Comparison of ENCODE assay signal across 8 cellular contexts in the genomic region with DNA sequence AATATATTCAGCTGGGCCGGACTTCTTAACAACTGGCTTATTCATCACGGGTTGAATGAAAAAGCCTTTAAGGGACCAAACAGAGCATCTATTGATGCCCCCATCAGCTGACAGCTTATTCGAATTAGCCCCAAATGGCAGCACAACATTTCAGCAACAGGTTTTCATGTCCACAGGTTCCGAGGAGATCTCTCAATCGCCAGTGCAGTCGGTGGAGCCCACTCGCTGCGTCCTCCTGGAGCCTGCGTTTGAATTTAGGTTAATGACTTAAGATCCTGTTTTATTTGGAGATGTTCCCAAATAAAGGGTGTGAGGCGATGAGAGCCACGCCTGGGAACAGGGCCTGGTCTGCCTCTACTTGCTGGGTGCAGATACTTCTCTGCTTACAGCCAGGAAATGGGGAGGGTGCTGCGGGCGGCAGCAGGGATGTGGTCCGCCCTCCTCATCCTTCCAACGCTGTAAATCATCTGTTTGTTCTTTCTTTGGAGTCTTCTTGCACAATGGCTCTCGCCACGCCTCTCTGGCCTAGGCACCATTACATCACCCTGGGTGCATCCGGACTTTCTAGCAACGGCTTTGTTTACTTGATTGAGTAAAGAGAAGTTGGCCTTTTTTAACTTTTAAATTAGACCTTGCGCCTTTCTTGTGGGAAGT. TPM values are rescaled to one million over a fixed set of nuclear protein-coding genes. Genes with fewer than 3 reads are reported as not detected.
A peak's percentile ranks its signal among the peaks of the same experiment; 100 is the strongest.
DNase-seq lines count a peak whose midpoint lies in the region; ATAC-seq and TF ChIP-seq lines count a peak whose summit lies in the region.

No MANE protein-coding gene starts in this region.

- no peak for TF ChIP-seq EP300 in gastroesophageal sphincter (IDR thresholded peaks at IDR 0.05)
- no peak for TF ChIP-seq EP300 in suprapubic skin (IDR thresholded peaks at IDR 0.05)

- H2AFZ ChIP-seq in osteoblast (ENCODE audit: low read length): peak overlapping the region; percentile 80

- H3K4me1 ChIP-seq in Peyer's patch (peaks cover 0 to 11% (median 3%) of the 10 kb centered on the region in 4 donors), gastroesophageal sphincter (peaks cover 0 to 37% (median 20%) of the 10 kb centered on the region in 3 donors), osteoblast (ENCODE audit: insufficient read depth, low read length) (peaks cover 13% of the 10 kb centered on the region), suprapubic skin (peaks cover 59% of the 10 kb centered on the region)

- H3K27me3 ChIP-seq in Peyer's patch (no peaks in the 10 kb centered on the region), gastroesophageal sphincter (no peaks in the 10 kb centered on the region), osteoblast (ENCODE audit: insufficient read depth, low read length) (no peaks in the 10 kb centered on the region), suprapubic skin (no peaks in the 10 kb centered on the region)

- H3K4me2 ChIP-seq in osteoblast (ENCODE audit: insufficient read depth, low read length): peak overlapping the region; percentile 76

- TF ChIP-seq POLR2A in Peyer's patch (IDR thresholded peaks at IDR 0.05) (no peak), gastroesophageal sphincter (IDR thresholded peaks at IDR 0.05) (peak in 1 of 2 donors; percentile 37), suprapubic skin (IDR thresholded peaks at IDR 0.05) (no peak)

- 15 to 25% methylated on average over 15 of the region's 20 CpGs for WGBS in gastroesophageal sphincter (ENCODE audit: low coverage in 1 of 2), 2 donors
- 2% methylated on average over 20 of the region's 20 CpGs for WGBS in suprapubic skin

- TF ChIP-seq CTCF in Peyer's patch (IDR thresholded peaks at IDR 0.05) (no peak), gastroesophageal sphincter (IDR thresholded peaks at IDR 0.05) (no peak), osteoblast (IDR thresholded peaks at IDR 0.05; ENCODE audit: extremely low read depth, low read depth, low read length) (no peak), suprapubic skin (IDR thresholded peaks at IDR 0.05) (no peak)

- H3K9me3 ChIP-seq in Peyer's patch: no peaks in the 10 kb centered on the region
- no peaks in the 10 kb centered on the region for H3K9me3 ChIP-seq in gastroesophageal sphincter
- H3K9me3 ChIP-seq in osteoblast (ENCODE audit: low read depth, low read length): no peaks in the 10 kb centered on the region
- H3K9me3 ChIP-seq in suprapubic skin: no peaks in the 10 kb centered on the region

- no peaks in the 10 kb centered on the region for H4K20me1 ChIP-seq in osteoblast (ENCODE audit: insufficient read depth, low read length)

- H3K36me3 ChIP-seq in Peyer's patch (peaks cover 0 to 30% (median 0%) of the 10 kb centered on the region in 3 donors), gastroesophageal sphincter (peaks cover 0 to 44% of the 10 kb centered on the region in 2 donors), osteoblast (ENCODE audit: insufficient read depth, low read length) (peaks cover 15% of the 10 kb centered on the region), suprapubic skin (peaks cover 20% of the 10 kb centered on the region)

- ATAC-seq in gastroesophageal sphincter: peak; percentile 98
- ATAC-seq in GM18867 (IDR thresholded peaks at IDR 0.05; ENCODE audit: unreplicated experiment): no peak
- ATAC-seq in HG03457 (IDR thresholded peaks at IDR 0.05; ENCODE audit: unreplicated experiment): no peak

- DNase-seq in GM04503 (ENCODE audit: low read depth) (peak; percentile 97), Peyer's patch (peak; percentile 65 to 93 (median 80)), activated gamma-delta T cell treated with Interleukin-2 at 50 U/mL for 16 hours (peak; percentile 67), osteoblast (ENCODE audit: insufficient read length, low spot score, missing footprints) (peak; percentile 95), suprapubic skin (ENCODE audit: low spot score in 2 of 2) (peak; percentile 95 to 97)

- no peak overlapping the region for H3K4me3 ChIP-seq in Peyer's patch
- peak overlapping the region in 1 of 2 donors; percentile 23 for H3K4me3 ChIP-seq in gastroesophageal sphincter
- peak overlapping the region; percentile 44 for H3K4me3 ChIP-seq in osteoblast (ENCODE audit: insufficient read depth, low read length)
- H3K4me3 ChIP-seq in suprapubic skin: peak overlapping the region; percentile 17

- H3K27ac ChIP-seq in Peyer's patch (peak overlapping the region; percentile 65 to 85 (median 75)), gastroesophageal sphincter (peak overlapping the region; percentile 69 to 93 (median 84)), osteoblast (ENCODE audit: low read depth, low read length) (peak overlapping the region; percentile 91), suprapubic skin (peak overlapping the region; percentile 93)

- peaks cover 39% of the 10 kb centered on the region for H3K79me2 ChIP-seq in osteoblast (ENCODE audit: insufficient read depth, low read length)

RNA-seq across cellular contexts. Expression of a gene that starts 22.6 kb away (rescaled TPM):
- total RNA-seq in Peyer's patch (100 to 1,000 TPM in 1 of 4 donors, 10 to 100 TPM in 3; 15.1 to 323 (median 36.1) TPM), gastroesophageal sphincter (100 to 1,000 TPM in 1 of 4 donors, 10 to 100 TPM in 3; 34.9 to 123 (median 62.3) TPM), osteoblast (28.3 and 31.5 TPM in 2 replicates), suprapubic skin (100 to 1,000 TPM in 3 of 4 donors, 10 to 100 TPM in 1; 85.2 to 145 (median 120) TPM)

RNA-seq across cellular contexts. Expression of a gene that starts 29.7 kb away (rescaled TPM):
- 10 to 100 TPM; 39.1 to 74.3 (median 52.1) TPM for total RNA-seq in Peyer's patch
- total RNA-seq in gastroesophageal sphincter: 10 to 100 TPM; 38.2 to 67.7 (median 53.3) TPM
- 25.0 and 25.7 TPM in 2 replicates for total RNA-seq in osteoblast
- total RNA-seq in suprapubic skin: 100 to 1,000 TPM in 1 of 4 donors, 10 to 100 TPM in 3; 36.2 to 117 (median 44.2) TPM

Comparison
In these comparisons a context has a peak if more than half of its experiments do, and no peak if none do; other contexts are left out.
1. H3K4me3 ChIP-seq: peak in osteoblast (single experiment) and suprapubic skin (single experiment); none in Peyer's patch (0 of 4).
2. Peak in every context shown above with its lines, with median percentiles within 50 percentile points of each other: DNase-seq and H3K27ac ChIP-seq.